Comparison of ENCODE assay signal across 7 cellular contexts in genomic region chr22:19429950-19430889, GRCh38. TPM values are rescaled to one million over a fixed set of nuclear protein-coding genes. Genes with fewer than 3 reads are reported as not detected.
DNase-seq lines count a peak whose midpoint lies in the region; ATAC-seq and TF ChIP-seq lines count a peak whose summit lies in the region.

No MANE protein-coding gene starts in this region.

- peaks cover 20% of the 10 kb centered on the region for H3K4me1 ChIP-seq in prostate gland (replicated peaks)

- no peak for TF ChIP-seq CTCF in GM13976 (IDR thresholded peaks at IDR 0.05; ENCODE audit: borderline replicate concordance, control extremely low read depth, extremely low read depth, insufficient read depth, missing control alignments)
- TF ChIP-seq CTCF in prostate gland (IDR thresholded peaks at IDR 0.05): no peak

- peak overlapping the region; percentile 59 to 77 for H3K4me3 ChIP-seq in prostate gland

- H3K27ac ChIP-seq in prostate gland: peak overlapping the region in 1 of 2 donors; percentile 40

- H3K4me3 Mint-ChIP-seq in activated T-cell treated with anti-CD3 and anti-CD28 coated beads, Interleukin-2, amount 50 U/mL, for 4 hours: peak overlapping the region; percentile 84

- no peak for TF ChIP-seq POLR2A in prostate gland (IDR thresholded peaks at IDR 0.05)

- WGBS in prostate gland: 19% methylated on average over 12 of the region's 12 CpGs

- H3K27me3 Mint-ChIP-seq in activated T-cell treated with anti-CD3 and anti-CD28 coated beads, Interleukin-2, amount 50 U/mL, for 4 hours (ENCODE audit: low read depth): no peaks in the 10 kb centered on the region

- H3K36me3 ChIP-seq in prostate gland: peaks cover 0 to under 1% of the 10 kb centered on the region in 2 donors

- H3K36me3 Mint-ChIP-seq in activated T-cell treated with anti-CD3 and anti-CD28 coated beads, Interleukin-2, amount 50 U/mL, for 4 hours (ENCODE audit: insufficient read depth): peaks cover 10% of the 10 kb centered on the region

- peaks cover 55% of the 10 kb centered on the region for H3K4me1 Mint-ChIP-seq in activated T-cell treated with anti-CD3 and anti-CD28 coated beads, Interleukin-2, amount 50 U/mL, for 4 hours (ENCODE audit: low read depth)

- DNase-seq in GM13976 (ENCODE audit: low spot score) (peak; percentile 41), NCI-H69 (lab: John Stamatoyannopoulos, UW) (peak; percentile 67), glomerular visceral epithelial cell (ENCODE audit: extremely low spot score) (peak; percentile 28), prostate gland (ENCODE audit: low spot score) (no peak), SK-N-DZ (ENCODE audit: low spot score) (no peak)
- DNase-seq in activated T-cell treated with anti-CD3 and anti-CD28 coated beads, Interleukin-2, amount 50 U/mL, for 4 hours: no peak

- intact Hi-C loops in prostate gland (cut with DNase I): loop anchor here (5.0 kb wide), 1 partner anchor 248 kb away; no protein-coding TSS in a partner anchor

- H3K9me3 Mint-ChIP-seq in activated T-cell treated with anti-CD3 and anti-CD28 coated beads, Interleukin-2, amount 50 U/mL, for 4 hours: no peaks in the 10 kb centered on the region

- no peak for ATAC-seq in activated T-cell treated with anti-CD3 and anti-CD28 coated beads, Interleukin-2, amount 50 U/mL, for 4 hours
- no peak for ATAC-seq in GM19397 (IDR thresholded peaks at IDR 0.05; ENCODE audit: unreplicated experiment)

- no peaks in the 10 kb centered on the region for H3K9me3 ChIP-seq in prostate gland

- H3K27me3 ChIP-seq in prostate gland (replicated peaks; ENCODE audit: insufficient read depth): no peaks in the 10 kb centered on the region

- in situ Hi-C loops in GM13976 (cut with MboI; ENCODE audit: low sequenced_read_pairs, unreplicated experiment): no loop called here

RNA-seq across cellular contexts. Expression of gene HIRA, which starts 1.3 kb away (rescaled TPM):
- total RNA-seq in activated T-cell treated with anti-CD3 and anti-CD28 coated beads, Interleukin-2, amount 50 U/mL, for 4 hours: 10 to 100 TPM; 36.8 to 41.4 (median 38.2) TPM
- 10 to 100 TPM; 15.3 to 21.8 TPM for total RNA-seq in prostate gland
- polyA plus RNA-seq in SK-N-DZ (2014; cell fraction: cytosol; rRNA removed): 37.0 and 42.3 TPM in 2 replicates
- 21.7 and 29.1 TPM in 2 replicates for polyA plus RNA-seq in SK-N-DZ (2014; cell fraction: nucleus; rRNA removed)

RNA-seq across cellular contexts. Expression of gene MRPL40, which starts 2.1 kb away (rescaled TPM):
- 10 to 100 TPM; 35.9 to 41.4 (median 39.2) TPM for total RNA-seq in activated T-cell treated with anti-CD3 and anti-CD28 coated beads, Interleukin-2, amount 50 U/mL, for 4 hours
- total RNA-seq in prostate gland: 10 to 100 TPM; 28.6 to 54.3 TPM
- 52.4 and 66.8 TPM in 2 replicates for polyA plus RNA-seq in SK-N-DZ (2014; cell fraction: cytosol; rRNA removed)
- polyA plus RNA-seq in SK-N-DZ (2014; cell fraction: nucleus; rRNA removed): 42.5 and 50.9 TPM in 2 replicates

RNA-seq across cellular contexts. Expression of gene C22orf39, which starts 17.3 kb away (rescaled TPM):
- 10 to 100 TPM; 14.3 to 20.9 (median 18.8) TPM for total RNA-seq in activated T-cell treated with anti-CD3 and anti-CD28 coated beads, Interleukin-2, amount 50 U/mL, for 4 hours
- 10 to 100 TPM; 57.4 to 85.8 TPM for total RNA-seq in prostate gland
- polyA plus RNA-seq in SK-N-DZ (2014; cell fraction: cytosol; rRNA removed): 109 and 110 TPM in 2 replicates
- polyA plus RNA-seq in SK-N-DZ (2014; cell fraction: nucleus; rRNA removed): 39.8 and 45.5 TPM in 2 replicates

RNA-seq across cellular contexts. Expression of gene UFD1, which starts 48.8 kb away (rescaled TPM):
- 100 to 1,000 TPM; 107 TPM for total RNA-seq in activated T-cell treated with anti-CD3 and anti-CD28 coated beads, Interleukin-2, amount 50 U/mL, for 4 hours
- 10 to 100 TPM; 29.9 to 38.2 TPM for total RNA-seq in prostate gland
- polyA plus RNA-seq in SK-N-DZ (2014; cell fraction: cytosol; rRNA removed): 95.2 and 95.4 TPM in 2 replicates
- polyA plus RNA-seq in SK-N-DZ (2014; cell fraction: nucleus; rRNA removed): 64.4 and 79.8 TPM in 2 replicates

RNA-seq across cellular contexts. Expression of gene CDC45, which starts 49.5 kb away (rescaled TPM):
- total RNA-seq in activated T-cell treated with anti-CD3 and anti-CD28 coated beads, Interleukin-2, amount 50 U/mL, for 4 hours: 10 to 100 TPM; 50.2 to 80.5 (median 54.7) TPM
- 10 to 100 TPM in 1 of 2 donors, 1 to 10 TPM in 1; 2.0 to 11.5 TPM for total RNA-seq in prostate gland
- polyA plus RNA-seq in SK-N-DZ (2014; cell fraction: cytosol; rRNA removed): 133 and 141 TPM in 2 replicates
- 183 and 247 TPM in 2 replicates for polyA plus RNA-seq in SK-N-DZ (2014; cell fraction: nucleus; rRNA removed)

Comparison
In these comparisons a context has a peak if more than half of its experiments do, and no peak if none do; other contexts are left out.
1. DNase-seq: peak in GM13976 (single experiment), NCI-H69 (single experiment) and glomerular visceral epithelial cell (single experiment); none in activated T-cell treated with anti-CD3 and anti-CD28 coated beads, Interleukin-2, amount 50 U/mL, for 4 hours (single experiment), prostate gland (single experiment) and SK-N-DZ (single experiment).